8 cellular contexts compared by ENCODE assay signal in the genomic region with DNA sequence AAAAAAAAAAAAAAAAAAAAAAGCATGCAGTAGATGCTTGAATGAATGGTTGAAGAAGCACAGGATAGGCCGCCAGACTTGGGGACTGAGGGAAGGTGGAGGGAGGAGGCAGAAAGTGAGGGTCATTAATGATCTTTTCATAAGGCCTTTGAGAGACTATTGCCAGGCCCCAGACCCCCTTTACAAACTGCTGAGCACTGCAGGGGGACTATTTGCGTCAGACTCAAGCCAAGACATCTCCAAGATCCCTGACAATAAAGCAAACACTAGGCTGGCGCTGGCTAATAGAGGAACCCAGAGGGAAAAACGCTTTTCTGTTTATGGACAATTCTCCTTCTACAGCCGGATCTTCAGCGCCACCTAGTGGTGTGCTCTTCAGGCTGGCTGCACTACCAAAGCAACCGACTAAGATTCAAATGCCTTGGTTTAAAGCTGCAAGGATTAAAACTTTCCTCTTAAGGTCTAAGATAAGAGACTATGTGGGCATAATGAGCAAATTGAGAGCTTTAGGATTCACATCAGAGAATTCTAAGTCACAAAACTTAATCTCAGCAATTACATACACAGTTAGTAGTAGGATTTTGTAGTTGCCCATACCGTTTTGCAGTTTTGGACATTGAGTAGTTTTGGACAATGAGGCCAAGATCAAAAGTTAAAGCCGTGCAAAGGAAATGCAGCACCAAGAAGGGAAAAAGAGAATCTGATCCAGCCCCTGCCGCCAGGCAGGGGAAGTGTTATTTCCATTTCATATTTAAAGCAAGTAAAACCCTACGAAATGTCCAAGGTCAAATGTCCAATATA. TPM values are rescaled to one million over a fixed set of nuclear protein-coding genes. Genes with fewer than 3 reads are reported as not detected.
DNase-seq lines count a peak whose midpoint lies in the region; ATAC-seq, FAIRE-seq and TF ChIP-seq lines count a peak whose summit lies in the region.

No MANE protein-coding gene starts in this region.

- H3K9me3 Mint-ChIP-seq in WTC11: no peaks in the 10 kb centered on the region

- H3K9me3 ChIP-seq in kidney (ENCODE audit: control insufficient read depth in 1 of 2, low read length in 2 of 2): no peaks in the 10 kb centered on the region

- no peak overlapping the region for H3K9ac ChIP-seq in kidney (ENCODE audit: low read length in 2 of 2)

- DNase-seq in EL (peak; percentile 72), NCI-H2227 (lab: John Stamatoyannopoulos, UW; ENCODE audit: unreplicated experiment) (peak; percentile 93), WTC11 (ENCODE audit: low spot score) (peak; percentile 74), kidney (no peak)
- peak; percentile 40 for DNase-seq in central memory CD4-positive, alpha-beta T cell
- DNase-seq in stimulated activated CD4-positive, alpha-beta T cell treated with anti-CD3 and anti-CD28 coated beads, Interleukin-1b, Interleukin-23, amount 100 ng/mL, for 4 hours (ENCODE audit: low read depth in 2 of 2): peak; percentile 44 to 47

- H3K27ac Mint-ChIP-seq in WTC11: peak overlapping the region; percentile 81

- H3K4me3 ChIP-seq in kidney (ENCODE audit: low read length in 2 of 2): no peak overlapping the region

- peak; percentile 88 for TF ChIP-seq CTCF in WTC11 (IDR thresholded peaks at IDR 0.05)
- peak; percentile 96 for TF ChIP-seq CTCF in kidney (IDR thresholded peaks at IDR 0.05; ENCODE audit: borderline replicate concordance, extremely low read depth, insufficient read depth)

- intact Hi-C loops in kidney (cut with DNase I): no loop called here

- H3K4me3 Mint-ChIP-seq in WTC11: no peak overlapping the region

- H3K4me1 ChIP-seq in kidney (ENCODE audit: control insufficient read depth in 1 of 2, insufficient read depth in 1 of 2, low read depth in 1 of 2, low read length in 2 of 2): no peaks in the 10 kb centered on the region

- H3K4me1 Mint-ChIP-seq in WTC11: peaks cover 20% of the 10 kb centered on the region

- no peaks in the 10 kb centered on the region for H3K36me3 ChIP-seq in kidney (ENCODE audit: control insufficient read depth in 1 of 2, insufficient read depth in 2 of 2, low read length in 2 of 2)

- H3K36me3 Mint-ChIP-seq in WTC11: 0 out of 2 replicates have a peak, but pooled peaks cover 2% of the 10 kb centered on the region

- peak; percentile 76 for FAIRE-seq in kidney (lab: Jason Lieb, UNC)

- no peak overlapping the region for H3K27ac ChIP-seq in kidney (ENCODE audit: low read depth in 2 of 2, low read length in 2 of 2)

- no peaks in the 10 kb centered on the region for H3K27me3 Mint-ChIP-seq in WTC11 (ENCODE audit: low read depth)

- POLR2A ChIA-PET in WTC11 (lab: Charles Lee): interaction anchor here (0.6 kb wide), 1 partner anchor 1023 kb away, joined by 7 read pairs; no protein-coding TSS in a partner anchor

- ATAC-seq in HG02885 (IDR thresholded peaks at IDR 0.05; ENCODE audit: poor library complexity, unreplicated experiment): peak; percentile 67
- peak; percentile 87 for ATAC-seq in WTC11
- no peak for ATAC-seq in HG03196 (IDR thresholded peaks at IDR 0.05; ENCODE audit: unreplicated experiment)

- CTCF ChIA-PET in WTC11 (lab: Charles Lee): interaction anchor here (0.6 to 3.6 kb wide), 36 partner anchors 9 to 518 kb away, joined by 3 to 26 read pairs (median 4); partner anchors contain the start of genes AGK and MRPS33

TF ChIP-seq in WTC11, 78 proteins besides CTCF, POLR2A, EP300 and RAD21:
- TF ChIP-seq ZNF232 (CRISPR knock-in tag; IDR thresholded peaks at IDR 0.05): 0 out of 2 replicates have a peak, but pooled peaks have one; percentile 36
- no peak for TF ChIP-seq CREB1 (CRISPR knock-in tag; IDR thresholded peaks at IDR 0.05)

RNA-seq across cellular contexts. Expression of gene AGK, which starts 17.9 kb away (rescaled TPM):
- total RNA-seq in WTC11 (2021) (32.2 to 43.0 TPM (median 37.4 TPM) in 3 replicates), kidney (30.7 TPM)
- polyA plus RNA-seq in kidney (ENCODE audit: insufficient read depth, low read depth, low replicate concordance): 17.7 TPM
